ENCODE assay signal across 18 cellular contexts in the genomic region with DNA sequence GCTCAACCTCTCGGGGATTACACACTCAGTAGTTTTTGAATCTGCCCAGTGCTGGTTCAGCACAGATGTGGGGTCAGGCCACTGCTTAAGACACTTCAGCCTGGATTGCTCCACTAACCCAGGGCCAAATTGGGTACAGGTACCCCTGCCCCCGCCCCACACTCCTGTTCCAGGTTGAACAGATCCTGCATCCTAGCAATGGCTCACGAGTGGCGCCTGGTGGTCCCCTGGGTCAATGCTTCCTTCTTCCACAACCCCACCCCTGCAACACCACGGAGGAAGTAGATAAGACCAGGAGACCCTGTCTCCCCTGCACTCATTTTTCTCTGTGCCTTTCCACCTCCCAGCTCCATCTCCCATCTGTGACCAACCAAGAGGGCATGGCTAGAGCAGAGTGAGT.
DNase-seq lines count a peak whose midpoint lies in the region; ATAC-seq and TF ChIP-seq lines count a peak whose summit lies in the region.
"Had no signal": no experiment of that assay in that cellular context is flagged by ENCODE, and none has a peak within 500 bp of the region (broad histone marks: within the 10 kb centered on the region; RNA-seq: fewer than 3 reads in every experiment).

No MANE protein-coding gene starts in this region.

- H3K4me2 ChIP-seq in H9 (ENCODE audit: insufficient read depth, insufficient read length, low read length): no peak overlapping the region
- H3K4me2 ChIP-seq: KMS-11 had no signal

- H3K27ac ChIP-seq in H9 (ENCODE audit: insufficient read length, low read depth, low read length): no peak overlapping the region
- H3K27ac ChIP-seq: HL-60, KMS-11 had no signal

- no peak overlapping the region for H4K5ac ChIP-seq in H9 (ENCODE audit: insufficient read length, low read depth, low read length)

- H3K23me2 ChIP-seq in H9 (ENCODE audit: insufficient read length, low read depth, low read length, poor library complexity, severe bottlenecking): no peaks in the 10 kb centered on the region

- no peak overlapping the region for H3K14ac ChIP-seq in H9 (ENCODE audit: insufficient read depth, low read length)

- H3K56ac ChIP-seq in H9 (ENCODE audit: insufficient read length, low read depth, low read length): no peak overlapping the region

- no peak overlapping the region for H3K9ac ChIP-seq in H9 (ENCODE audit: extremely low read depth, insufficient read length, low read length)
- H3K9ac ChIP-seq: KMS-11 had no signal

- H3K79me2 ChIP-seq in H9 (ENCODE audit: insufficient read depth, low read length): no peaks in the 10 kb centered on the region

- no peak for DNase-seq in GM12864 (ENCODE audit: low read depth)
- peak; percentile 46 for DNase-seq in H9
- peak; percentile 7 for DNase-seq in SK-MEL-5 (ENCODE audit: low read depth, low spot score)
- peak; percentile 45 for DNase-seq in iPS-NIHi7 (ENCODE audit: extremely low spot score)
- DNase-seq in NCI-H2196 treated with DMSO at 0.1 percent for 48 hours (lab: John Stamatoyannopoulos, UW; ENCODE audit: unreplicated experiment): no peak
- DNase-seq in CD1c-positive myeloid dendritic cell (ENCODE audit: extremely low spot score): no peak
- DNase-seq in NOMO-1 treated with dmso at 0.1 percent for 144 hours (lab: John Stamatoyannopoulos, UW; ENCODE audit: unreplicated experiment): no peak
- DNase-seq: AML-193; Calu3; CD4-positive, alpha-beta T cell; DMS79; MM.1S; NCI-H1105 treated with DMSO at 0.1 percent for 48 hours; NCI-H187; NCI-H774 had no signal

- H3K27ac Mint-ChIP-seq in H9: no peak overlapping the region
- H3K27ac Mint-ChIP-seq: CD4-positive, alpha-beta T cell had no signal

- no peak for ATAC-seq in GM19467 (IDR thresholded peaks at IDR 0.05; ENCODE audit: unreplicated experiment)

- H4K20me1 ChIP-seq in H9 (ENCODE audit: control insufficient read depth, insufficient read depth, insufficient read length): no peaks in the 10 kb centered on the region

- no peaks in the 10 kb centered on the region for H3K9me3 ChIP-seq in H9 (ENCODE audit: control insufficient read depth, low read depth, low read length)

- no peak overlapping the region for H3K18ac ChIP-seq in H9 (ENCODE audit: insufficient read length, low read depth, low read length)

- H2BK12ac ChIP-seq in H9 (ENCODE audit: insufficient read length, low read depth, low read length): no peak overlapping the region

- no peak overlapping the region for H2BK120ac ChIP-seq in H9 (ENCODE audit: low read depth, low read length, poor library complexity, severe bottlenecking)

- no peaks in the 10 kb centered on the region for H3K4me1 ChIP-seq in H9 (ENCODE audit: insufficient read depth, low read length)

- H3K9me3 Mint-ChIP-seq in H9: no peaks in the 10 kb centered on the region
- H3K9me3 Mint-ChIP-seq: CD4-positive, alpha-beta T cell had no signal

- H2BK15ac ChIP-seq in H9 (ENCODE audit: low read depth, low read length): no peak overlapping the region

- H3K4me3 ChIP-seq in GM12864 (ENCODE audit: low read depth, low read length): no peak overlapping the region

- no peak overlapping the region for H2AK5ac ChIP-seq in H9 (ENCODE audit: insufficient read length, low read length)

- in situ Hi-C loops in SK-MEL-5 (cut with HindIII; ENCODE audit: low pct_unique_long_range_greater_than_20kb, low sequenced_read_pairs): no loop called here

- H3K4me3 Mint-ChIP-seq in H9: no peak overlapping the region; a peak in 1 of 5 replicates
- H3K4me3 Mint-ChIP-seq: CD4-positive, alpha-beta T cell had no signal

- H2AFZ ChIP-seq in H9 (ENCODE audit: low read length): no peak overlapping the region

- no peak overlapping the region for H4K91ac ChIP-seq in H9 (ENCODE audit: insufficient read length, low read depth, low read length)

- no peak overlapping the region for H3K23ac ChIP-seq in H9 (ENCODE audit: insufficient read length, low read depth, low read length)

- H3K36me3 Mint-ChIP-seq in H9 (ENCODE audit: insufficient read depth in 1 of 3, low read depth in 3 of 3): no peaks in the 10 kb centered on the region

- no peaks in the 10 kb centered on the region for H3K79me1 ChIP-seq in H9 (ENCODE audit: insufficient read depth, low read depth, low read length, poor library complexity, severe bottlenecking)

- no peak overlapping the region for H3T11ph ChIP-seq in H9 (ENCODE audit: low read length)

- no peak overlapping the region for H3K4ac ChIP-seq in H9 (ENCODE audit: low read depth, low read length)

- no peak overlapping the region for H2BK20ac ChIP-seq in H9 (ENCODE audit: low read depth, low read length, poor library complexity, severe bottlenecking)

- TF ChIP-seq CTCF in GM12864 (IDR thresholded peaks at IDR 0.05; ENCODE audit: low read depth, low read length, missing control alignments): peak; percentile 34
- TF ChIP-seq CTCF in H9 (conservative IDR thresholded peaks at IDR 0.05): peak; percentile 44

- H3K4me1 Mint-ChIP-seq in H9: peaks cover 9 to 20% of the 10 kb centered on the region in 2 experiments

- no peaks in the 10 kb centered on the region for H3K27me3 ChIP-seq in H9 (ENCODE audit: insufficient read depth, low read length)

- no CpG with 5 or more reads among the region's 5 CpGs for WGBS in H9 (ENCODE audit: extremely low coverage, insufficient read length, low lambda C conversion rate)

- H4K8ac ChIP-seq in H9 (replicated peaks; ENCODE audit: insufficient read length, low read depth, low read length): no peak overlapping the region

- no peaks in the 10 kb centered on the region for H3K27me3 Mint-ChIP-seq in H9 (ENCODE audit: low read depth)
- H3K27me3 Mint-ChIP-seq: CD4-positive, alpha-beta T cell had no signal

- no peak overlapping the region for H2BK5ac ChIP-seq in H9 (ENCODE audit: insufficient read length, low read length)

Comparison
In these comparisons a context has a peak if more than half of its experiments do, and no peak if none do; other contexts are left out.
1. DNase-seq: peak in H9 (single experiment), SK-MEL-5 (single experiment) and iPS-NIHi7 (single experiment); none in GM12864 (single experiment), NCI-H2196 treated with DMSO at 0.1 percent for 48 hours (single experiment), CD1c-positive myeloid dendritic cell (single experiment) and NOMO-1 treated with dmso at 0.1 percent for 144 hours (single experiment).